28 cellular contexts compared by ENCODE assay signal in the genomic region with DNA sequence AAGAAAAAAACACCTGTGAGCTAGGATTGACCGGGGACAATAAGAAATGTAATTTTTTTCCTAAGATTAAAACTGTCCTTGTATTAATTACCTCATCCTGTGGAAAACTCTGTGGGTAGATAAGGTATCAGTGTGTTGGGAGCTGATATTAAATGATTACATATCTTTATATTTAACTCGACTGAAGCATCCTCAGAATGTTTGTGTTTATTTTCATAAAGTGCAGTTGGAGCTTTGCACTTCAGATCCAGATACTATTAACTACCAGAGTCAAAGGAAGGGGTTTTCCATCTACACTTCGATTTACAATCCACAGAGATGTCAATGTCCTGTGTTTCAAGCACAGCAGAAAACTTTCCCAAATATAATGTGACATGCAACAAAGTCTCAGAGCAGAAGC.
"Had no signal": no experiment of that assay in that cellular context is flagged by ENCODE, and none has a peak within 500 bp of the region (broad histone marks: within the 10 kb centered on the region; RNA-seq: fewer than 3 reads in every experiment).

No MANE protein-coding gene starts in this region.

- H3K27me3 ChIP-seq: neural progenitor cell, ovary, right lobe of liver, sigmoid colon, stomach, thyroid gland, tibial nerve, upper lobe of left lung, vagina had no signal

- H3K36me3 Mint-ChIP-seq: neural progenitor cell; stimulated activated effector memory CD8-positive, alpha-beta T cell treated with anti-CD3 and anti-CD28 coated beads, Interleukin-12 subunit alpha, Interleukin-12 subunit beta, amount 100 ng/mL, for 72 hours had no signal

- H3K9ac ChIP-seq: neural progenitor cell, parathyroid adenoma had no signal

- H3K27ac Mint-ChIP-seq: nephron; neural progenitor cell; progenitor cell of endocrine pancreas; stimulated activated effector memory CD8-positive, alpha-beta T cell treated with anti-CD3 and anti-CD28 coated beads, Interleukin-12 subunit alpha, Interleukin-12 subunit beta, amount 100 ng/mL, for 72 hours; stimulated activated naive B cell treated with anti-CD40 and anti-IgM and Interleukin-4, amounts not matched to agents 10 μg/mL and 1 μg/mL and 100 μg/mL, for 72 hours; stimulated activated naive CD8-positive, alpha-beta T cell treated with anti-CD3 and anti-CD28 coated beads, Interleukin-15, Interleukin-2, amounts not matched to agents 100 ng/mL and 50 ng/mL, for 24 hours had no signal

- H3K4me2 ChIP-seq: neural progenitor cell had no signal

- H3K79me2 ChIP-seq: parathyroid adenoma had no signal

- H3K9me3 Mint-ChIP-seq: stimulated activated effector memory CD8-positive, alpha-beta T cell treated with anti-CD3 and anti-CD28 coated beads, Interleukin-12 subunit alpha, Interleukin-12 subunit beta, amount 100 ng/mL, for 72 hours; stimulated activated naive CD8-positive, alpha-beta T cell treated with anti-CD3 and anti-CD28 coated beads, Interleukin-15, Interleukin-2, amounts not matched to agents 100 ng/mL and 50 ng/mL, for 24 hours had no signal

- H3K4me3 ChIP-seq: neural progenitor cell, ovary, psoas muscle, right lobe of liver, sigmoid colon, stomach, thoracic aorta, thyroid gland, tibial nerve, upper lobe of left lung, vagina had no signal

- H3K27ac ChIP-seq: neural progenitor cell, ovary, parathyroid adenoma, psoas muscle, right lobe of liver, sigmoid colon, stomach, thoracic aorta, thyroid gland, tibial nerve, upper lobe of left lung, vagina had no signal

- ATAC-seq: psoas muscle; right cardiac atrium; right lobe of liver; stimulated activated effector memory CD8-positive, alpha-beta T cell treated with anti-CD3 and anti-CD28 coated beads, Interleukin-12 subunit alpha, Interleukin-12 subunit beta, amount 100 ng/mL, for 72 hours; stimulated activated naive B cell treated with anti-CD40 and anti-IgM and Interleukin-4, amounts not matched to agents 10 μg/mL and 1 μg/mL and 100 μg/mL, for 72 hours had no signal

- H3K4me1 ChIP-seq: neural progenitor cell, parathyroid adenoma, psoas muscle, right lobe of liver, sigmoid colon, stomach, thyroid gland, tibial nerve, upper lobe of left lung, vagina had no signal

- H2AFZ ChIP-seq: neural progenitor cell, parathyroid adenoma had no signal

- DNase-seq: occipital lobe; ovary; posterior cingulate gyrus; psoas muscle; right cardiac atrium; right lobe of liver; sigmoid colon; small intestine; stimulated activated CD4-positive, alpha-beta T cell treated with anti-CD3 and anti-CD28 coated beads, Interleukin-15, amount 100 ng/mL, for 24 hours; stimulated activated CD4-positive, alpha-beta T cell treated with anti-CD3 and anti-CD28 coated beads, Interleukin-2, amount 100 ng/mL, for 24 hours; stimulated activated CD4-positive, alpha-beta T cell treated with anti-CD3 and anti-CD28 coated beads, Interleukin-2, amount 100 ng/mL, for 48 hours; stimulated activated CD4-positive, alpha-beta T cell treated with anti-CD3 and anti-CD28 coated beads, Interleukin-4, amount 100 ng/mL, for 24 hours; stimulated activated naive B cell treated with anti-CD40 and anti-IgM and Interleukin-4, amounts not matched to agents 10 μg/mL and 1 μg/mL and 100 μg/mL, for 72 hours; stimulated activated naive CD4-positive, alpha-beta T cell treated with Interleukin-2 at 50 U/mL for 16 hours; stomach; thyroid gland; trophoblast cell; upper lobe of left lung had no signal

- H3K9me3 ChIP-seq: ovary, psoas muscle, right lobe of liver, sigmoid colon, stomach, thoracic aorta, thyroid gland, tibial nerve, upper lobe of left lung, vagina had no signal

- H3K4me1 Mint-ChIP-seq: nephron; neural progenitor cell; stimulated activated effector memory CD8-positive, alpha-beta T cell treated with anti-CD3 and anti-CD28 coated beads, Interleukin-12 subunit alpha, Interleukin-12 subunit beta, amount 100 ng/mL, for 72 hours; stimulated activated naive B cell treated with anti-CD40 and anti-IgM and Interleukin-4, amounts not matched to agents 10 μg/mL and 1 μg/mL and 100 μg/mL, for 72 hours had no signal

- H3K27me3 Mint-ChIP-seq: progenitor cell of endocrine pancreas; stimulated activated naive B cell treated with anti-CD40 and anti-IgM and Interleukin-4, amounts not matched to agents 10 μg/mL and 1 μg/mL and 100 μg/mL, for 72 hours; stimulated activated naive CD8-positive, alpha-beta T cell treated with anti-CD3 and anti-CD28 coated beads, Interleukin-15, Interleukin-2, amounts not matched to agents 100 ng/mL and 50 ng/mL, for 24 hours had no signal

- FAIRE-seq: small intestine, urothelium cell line had no signal

- H3K36me3 ChIP-seq: neural progenitor cell, ovary, right lobe of liver, sigmoid colon, stomach, thoracic aorta, thyroid gland, tibial nerve, upper lobe of left lung, vagina had no signal

- H3K4me3 Mint-ChIP-seq: nephron; neural progenitor cell; stimulated activated effector memory CD8-positive, alpha-beta T cell treated with anti-CD3 and anti-CD28 coated beads, Interleukin-12 subunit alpha, Interleukin-12 subunit beta, amount 100 ng/mL, for 72 hours; stimulated activated naive B cell treated with anti-CD40 and anti-IgM and Interleukin-4, amounts not matched to agents 10 μg/mL and 1 μg/mL and 100 μg/mL, for 72 hours; stimulated activated naive CD8-positive, alpha-beta T cell treated with anti-CD3 and anti-CD28 coated beads, Interleukin-15, Interleukin-2, amounts not matched to agents 100 ng/mL and 50 ng/mL, for 24 hours had no signal
